Comparison of ENCODE assay signal across 8 cellular contexts in the genomic region with DNA sequence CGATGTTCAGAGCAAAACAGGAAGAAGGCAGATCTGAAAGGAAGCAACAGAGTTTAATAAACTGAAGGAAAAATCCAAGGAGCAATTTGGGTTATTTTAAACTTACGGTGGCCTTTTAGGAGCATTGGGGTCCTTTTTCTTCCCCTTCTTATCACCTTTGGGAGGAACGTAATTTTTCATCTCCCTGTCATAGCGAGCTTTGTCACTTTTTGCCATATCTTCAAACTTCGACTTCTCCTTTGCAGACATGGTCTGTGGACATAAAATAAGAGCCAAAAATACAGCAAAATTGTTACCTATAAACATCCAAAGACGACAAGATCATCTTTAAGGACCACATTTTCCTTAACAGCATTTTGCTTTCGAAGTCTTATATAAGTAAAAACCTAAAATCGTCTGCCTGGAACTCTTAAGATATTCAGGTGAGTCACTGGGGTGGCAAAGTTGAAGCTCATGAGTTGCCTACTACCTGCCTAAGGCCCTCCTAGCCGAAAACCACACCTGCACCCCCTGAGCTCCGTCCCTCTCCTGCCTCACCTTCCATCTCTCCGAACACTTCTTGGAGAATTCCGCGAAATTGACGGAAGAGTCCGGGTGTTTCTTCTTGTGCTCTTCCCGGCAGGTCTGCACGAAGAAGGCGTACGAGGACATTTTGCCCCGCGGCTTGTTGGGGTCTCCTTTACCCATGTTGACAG. TPM values are rescaled to one million over a fixed set of nuclear protein-coding genes. Genes with fewer than 3 reads are reported as not detected.
DNase-seq lines count a peak whose midpoint lies in the region; ATAC-seq and TF ChIP-seq lines count a peak whose summit lies in the region.

No MANE protein-coding gene starts in this region.

- H3K27ac Mint-ChIP-seq in Calu3 (ENCODE audit: unreplicated experiment) = peak overlapping the region; percentile 60

- no TSS peak for BruUV-seq in Calu3 (replicated peaks; lab: Mats Ljungman, UMichigan)

- DNase-seq in Calu3 = peak; percentile 4
- peak; percentile 25 for DNase-seq in MM.1S
- peak; percentile 12 for DNase-seq in amniotic epithelial cell (ENCODE audit: low read depth)
- no peak for DNase-seq in kidney epithelial cell (ENCODE audit: low read depth)
- peak; percentile 1 for DNase-seq in stimulated activated naive CD4-positive, alpha-beta T cell treated with Interleukin-2 at 50 U/mL for 16 hours (lab: John Stamatoyannopoulos, UW)
- no peak for DNase-seq in NCI-H2029 (lab: John Stamatoyannopoulos, UW)
- DNase-seq in cerebellar cortex (ENCODE audit: low spot score) = no peak

- peaks cover 40% of the 10 kb centered on the region for H3F3A ChIP-seq in MM.1S (ENCODE audit: insufficient read depth, low read length)

- TF ChIP-seq CTCF in Calu3 (IDR thresholded peaks at IDR 0.05; ENCODE audit: unreplicated experiment) (no peak), MM.1S (IDR thresholded peaks at IDR 0.05; ENCODE audit: low read length) (no peak), kidney epithelial cell (IDR thresholded peaks at IDR 0.05; ENCODE audit: insufficient read depth, low read length, poor library complexity, severe bottlenecking) (no peak)

- H3K36me3 Mint-ChIP-seq in Calu3 (ENCODE audit: insufficient read depth, unreplicated experiment) = peaks cover 46% of the 10 kb centered on the region

- H3K4me2 ChIP-seq in MM.1S (ENCODE audit: low read depth, low read length) = peak overlapping the region; percentile 79

- no peaks in the 10 kb centered on the region for H3K27me3 Mint-ChIP-seq in Calu3 (ENCODE audit: unreplicated experiment)

- peak overlapping the region; percentile 99 for H3K4me3 ChIP-seq in MM.1S (ENCODE audit: low read length)
- peak overlapping the region; percentile 95 for H3K4me3 ChIP-seq in kidney epithelial cell (ENCODE audit: low read depth, low read length)

- H3K4me1 Mint-ChIP-seq in Calu3 (ENCODE audit: low read depth, unreplicated experiment) = peaks cover 19% of the 10 kb centered on the region

- no peaks in the 10 kb centered on the region for H3K9me3 ChIP-seq in MM.1S (replicated peaks; ENCODE audit: insufficient read depth, low read length)

- no peaks in the 10 kb centered on the region for H3K9me3 Mint-ChIP-seq in Calu3 (ENCODE audit: low read depth, unreplicated experiment)

- H3K4me3 Mint-ChIP-seq in Calu3 (ENCODE audit: low read depth, unreplicated experiment) = peak overlapping the region; percentile 93

- intact Hi-C loops in Calu3 (cut with micrococcal nuclease; ENCODE audit: unreplicated experiment) = loop anchor here (5.0 kb wide), 1 partner anchor 84 kb away; no protein-coding TSS in a partner anchor

- no peak for ATAC-seq in GM21576 (IDR thresholded peaks at IDR 0.05; ENCODE audit: unreplicated experiment)

- H2AFZ ChIP-seq in MM.1S (ENCODE audit: low read length) = no peak overlapping the region

- no peaks in the 10 kb centered on the region for H3K9me2 ChIP-seq in MM.1S (replicated peaks; ENCODE audit: insufficient read depth, low read length)

- no peaks in the 10 kb centered on the region for H3K27me3 ChIP-seq in MM.1S (replicated peaks; ENCODE audit: insufficient read depth, low read length)
- no peaks in the 10 kb centered on the region for H3K27me3 ChIP-seq in kidney epithelial cell (ENCODE audit: control insufficient read depth, insufficient read depth, low read length)

- H3K4me1 ChIP-seq in MM.1S (ENCODE audit: low read length) = peaks cover 10% of the 10 kb centered on the region; the same call in 1 of the 2 replicates

- H3K27ac ChIP-seq in MM.1S (ENCODE audit: low read length) = peak overlapping the region; percentile 98; the same call in 1 of the 2 replicates

- CTCF ChIA-PET in Calu3 (lab: Charles Lee) = interaction anchor here (1.6 kb wide), 1 partner anchor 37 kb away, joined by 6 read pairs; the partner anchor contains the start of gene SAP30

- peaks cover 37% of the 10 kb centered on the region for H3K79me2 ChIP-seq in MM.1S (ENCODE audit: low read length)

- peak overlapping the region; percentile 100 for H3K9ac ChIP-seq in MM.1S (ENCODE audit: low read length)

- H4K20me1 ChIP-seq in MM.1S (ENCODE audit: insufficient read depth, low read length) = peaks cover 9% of the 10 kb centered on the region; the same call in 1 of the 2 replicates

- peaks cover 16% of the 10 kb centered on the region; the same call in 1 of the 2 replicates for H3K36me3 ChIP-seq in MM.1S (replicated peaks; ENCODE audit: insufficient read depth, low read length)
- no peaks in the 10 kb centered on the region for H3K36me3 ChIP-seq in kidney epithelial cell (ENCODE audit: control insufficient read depth, insufficient read depth, low read length)

RNA-seq across cellular contexts. Expression of gene HMGB2, which starts 1.0 kb away (rescaled TPM):
- total RNA-seq in Calu3 (2022) = 108 and 128 TPM in 2 replicates
- 25.4 and 29.9 TPM in 2 replicates for total RNA-seq in kidney epithelial cell

RNA-seq across cellular contexts. Expression of gene SAP30, which starts 37.6 kb away (rescaled TPM):
- total RNA-seq in Calu3 (2022) (10.6 and 12.7 TPM in 2 replicates), kidney epithelial cell (11.6 and 17.0 TPM in 2 replicates)

Comparison
In these comparisons a context has a peak if more than half of its experiments do, and no peak if none do; other contexts are left out.
1. DNase-seq: peak in Calu3 (single experiment), MM.1S (single experiment), amniotic epithelial cell (single experiment) and stimulated activated naive CD4-positive, alpha-beta T cell treated with Interleukin-2 at 50 U/mL for 16 hours (single experiment); none in kidney epithelial cell (single experiment), NCI-H2029 (single experiment) and cerebellar cortex (single experiment).